Comparison of ENCODE assay signal across 14 cellular contexts in the genomic region with DNA sequence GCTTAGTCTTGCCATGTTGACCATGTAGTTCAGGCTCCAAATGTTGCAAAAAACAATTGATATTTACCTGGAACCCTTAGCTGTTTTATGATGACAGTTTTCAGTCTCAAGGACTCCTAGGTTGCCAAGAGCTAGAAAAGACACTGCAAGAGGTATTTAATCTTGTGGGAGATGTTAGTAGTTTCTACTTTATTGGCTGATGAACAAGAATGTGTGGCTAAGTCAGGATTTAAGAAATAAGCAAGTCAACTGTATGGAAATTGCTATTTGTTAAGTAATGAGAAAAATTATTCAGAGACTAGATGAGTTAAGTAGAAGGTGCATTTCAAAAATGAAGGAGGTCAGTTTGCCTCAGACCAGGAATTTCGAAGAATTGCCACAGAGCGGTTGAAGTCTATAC.
"Had no signal": no experiment of that assay in that cellular context is flagged by ENCODE, and none has a peak within 500 bp of the region (broad histone marks: within the 10 kb centered on the region; RNA-seq: fewer than 3 reads in every experiment).

No MANE protein-coding gene starts in this region.

- H3K4me3 Mint-ChIP-seq: activated CD4-positive, alpha-beta memory T cell treated with anti-CD3 and anti-CD28 coated beads for 36 hours; brain; neural progenitor cell; stimulated activated naive CD8-positive, alpha-beta T cell treated with anti-CD3 and anti-CD28 coated beads, Interleukin-15, amount 100 ng/mL, for 72 hours had no signal

- H3K27me3 ChIP-seq: esophagus squamous epithelium, hepatocyte, neural progenitor cell, ovary, testis had no signal

- H3K9me3 ChIP-seq: esophagus squamous epithelium, ovary, testis had no signal

- H3K27ac ChIP-seq: esophagus squamous epithelium, hepatocyte, neural progenitor cell, ovary, testis had no signal

- H3K36me3 ChIP-seq: esophagus squamous epithelium, neural progenitor cell, ovary had no signal

- H3K36me3 Mint-ChIP-seq: activated CD4-positive, alpha-beta memory T cell treated with anti-CD3 and anti-CD28 coated beads for 36 hours; brain; neural progenitor cell had no signal

- DNase-seq: activated CD4-positive, alpha-beta memory T cell treated with anti-CD3 and anti-CD28 coated beads for 36 hours; activated gamma-delta T cell treated with Interleukin-2 at 50 U/mL for 16 hours; activated T-cell treated with anti-CD3 and anti-CD28 coated beads, Interleukin-2, amount 50 U/mL, for 48 hours; esophagus squamous epithelium; kidney glomerular epithelial cell; ovary; stimulated activated CD4-positive, alpha-beta T cell treated with anti-CD3 and anti-CD28 coated beads, Interleukin-15, amount 100 ng/mL, for 24 hours; stimulated activated CD4-positive, alpha-beta T cell treated with anti-CD3 and anti-CD28 coated beads, Interleukin-4, amount 100 ng/mL, for 4 hours; stimulated activated naive CD8-positive, alpha-beta T cell treated with anti-CD3 and anti-CD28 coated beads, Interleukin-15, amount 100 ng/mL, for 72 hours; T-helper 9 cell; testis had no signal

- H3K9ac ChIP-seq: neural progenitor cell had no signal

- H2AFZ ChIP-seq: hepatocyte, neural progenitor cell had no signal

- H3K4me2 ChIP-seq: hepatocyte, neural progenitor cell had no signal

- H3K4me1 ChIP-seq: esophagus squamous epithelium, neural progenitor cell had no signal

- H3K27me3 Mint-ChIP-seq: stimulated activated naive CD8-positive, alpha-beta T cell treated with anti-CD3 and anti-CD28 coated beads, Interleukin-15, amount 100 ng/mL, for 72 hours had no signal

- H3K27ac Mint-ChIP-seq: activated CD4-positive, alpha-beta memory T cell treated with anti-CD3 and anti-CD28 coated beads for 36 hours; neural progenitor cell; stimulated activated naive CD8-positive, alpha-beta T cell treated with anti-CD3 and anti-CD28 coated beads, Interleukin-15, amount 100 ng/mL, for 72 hours had no signal

- ATAC-seq: stimulated activated naive CD8-positive, alpha-beta T cell treated with anti-CD3 and anti-CD28 coated beads, Interleukin-15, amount 100 ng/mL, for 72 hours had no signal

- H3K9me3 Mint-ChIP-seq: activated CD4-positive, alpha-beta memory T cell treated with anti-CD3 and anti-CD28 coated beads for 36 hours; brain; neural progenitor cell; stimulated activated naive CD8-positive, alpha-beta T cell treated with anti-CD3 and anti-CD28 coated beads, Interleukin-15, amount 100 ng/mL, for 72 hours had no signal

- H3K4me3 ChIP-seq: esophagus squamous epithelium, hepatocyte, neural progenitor cell, ovary, testis had no signal

- H3K4me1 Mint-ChIP-seq: neural progenitor cell; stimulated activated naive CD8-positive, alpha-beta T cell treated with anti-CD3 and anti-CD28 coated beads, Interleukin-15, amount 100 ng/mL, for 72 hours had no signal
